Comparison of ENCODE assay signal across 8 cellular contexts in genomic region chr10:35640951-35641429, GRCh38. TPM values are rescaled to one million over a fixed set of nuclear protein-coding genes. Genes with fewer than 3 reads are reported as not detected.
DNase-seq lines count a peak whose midpoint lies in the region; ATAC-seq and TF ChIP-seq lines count a peak whose summit lies in the region.

No MANE protein-coding gene starts in this region.

- POLR2A ChIA-PET in A673 (lab: Charles Lee; ENCODE audit: low non-redundant PET), result no interaction called here
- POLR2A ChIA-PET in naive thymus-derived CD8-positive, alpha-beta T cell (lab: Charles Lee), result no interaction called here

- peak overlapping the region; percentile 84 for H3K27ac ChIP-seq in A673 (ENCODE audit: low read depth, low read length, poor library complexity, severe bottlenecking)

- H3K36me3 ChIP-seq in A673 (ENCODE audit: insufficient read depth, low read length, poor library complexity, severe bottlenecking), result peaks cover 4% of the 10 kb centered on the region

- peaks cover 29% of the 10 kb centered on the region for H3K4me1 ChIP-seq in A673 (ENCODE audit: insufficient read depth, low read length, poor library complexity, severe bottlenecking)

- H3K4me3 ChIP-seq in A673 (ENCODE audit: low read depth, low read length, poor library complexity, severe bottlenecking), result peak overlapping the region; percentile 88
- peak overlapping the region; percentile 62 for H3K4me3 ChIP-seq in fibroblast of mammary gland (ENCODE audit: control insufficient read depth, low read depth, low read length)

- peaks cover 14% of the 10 kb centered on the region for H3K4me1 Mint-ChIP-seq in activated T-cell treated with anti-CD3 and anti-CD28 coated beads, Interleukin-2, amount 50 U/mL, for 72 hours (ENCODE audit: low read depth)
- peaks cover 10 to 47% (median 26%) of the 10 kb centered on the region in 4 donors for H3K4me1 Mint-ChIP-seq in naive thymus-derived CD8-positive, alpha-beta T cell
- H3K4me1 Mint-ChIP-seq in type B pancreatic cell (ENCODE audit: unreplicated experiment), result peaks cover 17% of the 10 kb centered on the region

- 0 out of 2 replicates have a peak, but pooled peaks have one; percentile 10 for TF ChIP-seq CTCF in A673 (conservative IDR thresholded peaks at IDR 0.05; ENCODE audit: low read depth, low read length)
- 0 out of 2 replicates have a peak, but pooled peaks have one; percentile 1 for TF ChIP-seq CTCF in GM12874 (IDR thresholded peaks at IDR 0.05; ENCODE audit: insufficient read depth, low read depth, low read length)
- no peak for TF ChIP-seq CTCF in fibroblast of mammary gland (conservative IDR thresholded peaks at IDR 0.05; ENCODE audit: control insufficient read depth, insufficient read depth, low read depth, low read length)
- no peak for TF ChIP-seq CTCF in type B pancreatic cell (conservative IDR thresholded peaks at IDR 0.05)

- H3K4me3 Mint-ChIP-seq in activated T-cell treated with anti-CD3 and anti-CD28 coated beads, Interleukin-2, amount 50 U/mL, for 72 hours, result peak overlapping the region; percentile 86 to 88
- H3K4me3 Mint-ChIP-seq in naive thymus-derived CD8-positive, alpha-beta T cell, result peak overlapping the region; percentile 73 to 92 (median 82)
- peak overlapping the region; percentile 92 for H3K4me3 Mint-ChIP-seq in type B pancreatic cell

- CTCF ChIA-PET in A673 (lab: Charles Lee), result interaction anchor here (0.5 to 0.6 kb wide), 2 partner anchors 1138 to 1202 kb away, joined by 4 read pairs; no protein-coding TSS in a partner anchor

- H3K36me3 Mint-ChIP-seq in activated T-cell treated with anti-CD3 and anti-CD28 coated beads, Interleukin-2, amount 50 U/mL, for 72 hours (ENCODE audit: insufficient read depth in 2 of 2), result no peaks in the 10 kb centered on the region
- no peaks in the 10 kb centered on the region for H3K36me3 Mint-ChIP-seq in naive thymus-derived CD8-positive, alpha-beta T cell
- no peaks in the 10 kb centered on the region for H3K36me3 Mint-ChIP-seq in type B pancreatic cell

- H3K27me3 Mint-ChIP-seq in activated T-cell treated with anti-CD3 and anti-CD28 coated beads, Interleukin-2, amount 50 U/mL, for 72 hours (ENCODE audit: low read depth), result peaks cover 45% of the 10 kb centered on the region
- H3K27me3 Mint-ChIP-seq in naive thymus-derived CD8-positive, alpha-beta T cell, result peaks cover 12 to 52% (median 39%) of the 10 kb centered on the region in 5 donors
- peaks cover 70% of the 10 kb centered on the region for H3K27me3 Mint-ChIP-seq in type B pancreatic cell

- H3K27ac Mint-ChIP-seq in activated T-cell treated with anti-CD3 and anti-CD28 coated beads, Interleukin-2, amount 50 U/mL, for 72 hours, result no peak overlapping the region
- H3K27ac Mint-ChIP-seq in naive thymus-derived CD8-positive, alpha-beta T cell, result peak overlapping the region in 4 of 10 donors; percentile 14 to 51 (median 26)
- peak overlapping the region; percentile 58 for H3K27ac Mint-ChIP-seq in type B pancreatic cell

- no peaks in the 10 kb centered on the region for H3K9me3 Mint-ChIP-seq in activated T-cell treated with anti-CD3 and anti-CD28 coated beads, Interleukin-2, amount 50 U/mL, for 72 hours
- no peaks in the 10 kb centered on the region for H3K9me3 Mint-ChIP-seq in naive thymus-derived CD8-positive, alpha-beta T cell
- no peaks in the 10 kb centered on the region for H3K9me3 Mint-ChIP-seq in type B pancreatic cell

- no peaks in the 10 kb centered on the region for H3K9me3 ChIP-seq in A673 (ENCODE audit: low read depth, low read length, poor library complexity, severe bottlenecking)

- no peaks in the 10 kb centered on the region for H3K27me3 ChIP-seq in A673 (replicated peaks; ENCODE audit: insufficient read depth, low read depth, low read length, poor library complexity)

- intact Hi-C loops in A673 (cut with micrococcal nuclease; ENCODE audit: unreplicated experiment), result loop anchor here (1.0 kb wide), 1 partner anchor 1138 kb away; no protein-coding TSS in a partner anchor

- no TSS peak for BruUV-seq in A673 (replicated peaks; lab: Mats Ljungman, UMichigan)

- DNase-seq in A673 (ENCODE audit: low spot score), result peak; percentile 94
- DNase-seq in NCI-H2171 treated with DMSO at 0.1 percent for 48 hours (lab: John Stamatoyannopoulos, UW), result peak; percentile 51
- peak; percentile 61 to 65 for DNase-seq in activated T-cell treated with anti-CD3 and anti-CD28 coated beads, Interleukin-2, amount 50 U/mL, for 72 hours
- peak; percentile 81 for DNase-seq in fibroblast of mammary gland (ENCODE audit: low read depth)
- DNase-seq in naive thymus-derived CD8-positive, alpha-beta T cell, result peak in 8 of 10 donors; percentile 10 to 62 (median 30)
- peak; percentile 84 for DNase-seq in type B pancreatic cell (ENCODE audit: extremely low spot score, unreplicated experiment)

- peak; percentile 32 for ATAC-seq in HG02870 (IDR thresholded peaks at IDR 0.05; ENCODE audit: unreplicated experiment)
- peak; percentile 55 to 63 for ATAC-seq in activated T-cell treated with anti-CD3 and anti-CD28 coated beads, Interleukin-2, amount 50 U/mL, for 72 hours (replicated peaks in 1 of 2)
- ATAC-seq in naive thymus-derived CD8-positive, alpha-beta T cell, result peak; percentile 40 to 50

RNA-seq across cellular contexts. Expression of gene FZD8, which starts 1.1 kb away (rescaled TPM):
- total RNA-seq in A673 (2021), result 49.9 and 50.5 TPM in 2 replicates
- under 1 TPM; 0.35 to 0.50 TPM for total RNA-seq in activated T-cell treated with anti-CD3 and anti-CD28 coated beads, Interleukin-2, amount 50 U/mL, for 72 hours
- total RNA-seq in naive thymus-derived CD8-positive, alpha-beta T cell, result under 1 TPM; 0.60 to 0.63 TPM
- polyA plus RNA-seq in naive thymus-derived CD8-positive, alpha-beta T cell, result under 1 TPM in 1 of 3 donors, not detected in 2; 0.03 TPM
- total RNA-seq in type B pancreatic cell (ENCODE audit: low replicate concordance), result 3.7 and 7.5 TPM in 2 replicates

RNA-seq across cellular contexts. Expression of gene GJD4, which starts 35.8 kb away (rescaled TPM):
- total RNA-seq in A673 (2021), result not detected in 2 replicates
- total RNA-seq in activated T-cell treated with anti-CD3 and anti-CD28 coated beads, Interleukin-2, amount 50 U/mL, for 72 hours, result not detected
- not detected for total RNA-seq in naive thymus-derived CD8-positive, alpha-beta T cell
- not detected for polyA plus RNA-seq in naive thymus-derived CD8-positive, alpha-beta T cell
- total RNA-seq in type B pancreatic cell (ENCODE audit: low replicate concordance), result 0.17 TPM in 1 of 2 replicates, not detected in the other

Comparison
In these comparisons a context has a peak if more than half of its experiments do, and no peak if none do; other contexts are left out.
1. Peak in every context shown above with its lines: DNase-seq, ATAC-seq, H3K4me3 ChIP-seq and H3K27ac ChIP-seq.
2. DNase-seq: peak in every context shown above with its lines; median percentile 94 in A673; 84 in type B pancreatic cell; 81 in fibroblast of mammary gland; 63 in activated T-cell treated with anti-CD3 and anti-CD28 coated beads, Interleukin-2, amount 50 U/mL, for 72 hours; 51 in NCI-H2171 treated with DMSO at 0.1 percent for 48 hours; 30 in naive thymus-derived CD8-positive, alpha-beta T cell.
3. CTCF ChIP-seq: peak in A673 (single experiment) and GM12874 (single experiment); none in fibroblast of mammary gland (single experiment) and type B pancreatic cell (single experiment).